ENCODE assay signal across 8 cellular contexts in genomic region chr12:9364224-9365176, GRCh38.
A peak's percentile ranks its signal among the peaks of the same experiment; 100 is the strongest.
DNase-seq lines count a peak whose midpoint lies in the region; ATAC-seq and TF ChIP-seq lines count a peak whose summit lies in the region.

No MANE protein-coding gene starts in this region.

- H3K27me3 ChIP-seq in GM23248 (replicated peaks; ENCODE audit: insufficient read depth): peaks cover 11% of the 10 kb centered on the region

- ATAC-seq in memory B cell (ENCODE audit: low read depth): peak; percentile 90

- H3F3A ChIP-seq in GM23248 (ENCODE audit: insufficient read depth): peaks cover 4% of the 10 kb centered on the region; the same call in 1 of the 2 replicates

- H3K79me2 ChIP-seq in GM23248 (ENCODE audit: insufficient read depth): no peaks in the 10 kb centered on the region

- TF ChIP-seq CTCF in GM13976 (IDR thresholded peaks at IDR 0.05; ENCODE audit: borderline replicate concordance, control extremely low read depth, extremely low read depth, insufficient read depth, missing control alignments): no peak

- H3K4me2 ChIP-seq in GM23248 (ENCODE audit: unreplicated experiment): peak overlapping the region; percentile 83

- WGBS in GM23248 (ENCODE audit: low coverage in 1 of 2, low lambda C conversion rate in 2 of 2, missing lambda C conversion rate in 2 of 2), 2 experiments: 12 to 18% methylated on average over 13 of the region's 13 CpGs

- no peaks in the 10 kb centered on the region for H3K9me3 ChIP-seq in GM23248 (ENCODE audit: low read depth)

- H3K4me3 ChIP-seq in GM23248: peak overlapping the region; percentile 61

- no peaks in the 10 kb centered on the region for H3K27me3 Mint-ChIP-seq in activated naive CD8-positive, alpha-beta T cell
- H3K27me3 Mint-ChIP-seq in memory B cell: peaks cover 2% of the 10 kb centered on the region

- peaks cover 19% of the 10 kb centered on the region for H3K4me1 Mint-ChIP-seq in activated naive CD8-positive, alpha-beta T cell (ENCODE audit: low read depth)
- H3K4me1 Mint-ChIP-seq in memory B cell: peaks cover 42% of the 10 kb centered on the region

- H3K36me3 ChIP-seq in GM23248 (ENCODE audit: low read depth): no peaks in the 10 kb centered on the region

- H3K9me3 Mint-ChIP-seq in activated naive CD8-positive, alpha-beta T cell (ENCODE audit: low read depth): no peaks in the 10 kb centered on the region
- no peaks in the 10 kb centered on the region for H3K9me3 Mint-ChIP-seq in memory B cell

- H3K36me3 Mint-ChIP-seq in activated naive CD8-positive, alpha-beta T cell: no peaks in the 10 kb centered on the region
- H3K36me3 Mint-ChIP-seq in memory B cell: no peaks in the 10 kb centered on the region

- H3K9ac ChIP-seq in GM23248: peak overlapping the region; percentile 17; the same call in 1 of the 2 replicates

- H3K4me1 ChIP-seq in GM23248 (ENCODE audit: insufficient read depth): no peaks in the 10 kb centered on the region

- peak; percentile 41 for DNase-seq in GM13976 (ENCODE audit: low spot score)
- DNase-seq in GM23248: peak; percentile 84
- peak; percentile 92 for DNase-seq in LHCN-M2 (ENCODE audit: low read depth)
- DNase-seq in memory B cell (ENCODE audit: low spot score in 2 of 2): peak; percentile 37 to 46
- no peak for DNase-seq in NCI-H345 (lab: John Stamatoyannopoulos, UW)
- DNase-seq in putamen (ENCODE audit: low spot score): no peak
- DNase-seq in NCI-H1694 treated with DMSO at 0.1 percent for 48 hours (lab: John Stamatoyannopoulos, UW): no peak

- peak overlapping the region; percentile 58 for H3K4me3 Mint-ChIP-seq in activated naive CD8-positive, alpha-beta T cell
- peak overlapping the region; percentile 83 for H3K4me3 Mint-ChIP-seq in memory B cell

- peak overlapping the region; percentile 55 for H3K27ac Mint-ChIP-seq in activated naive CD8-positive, alpha-beta T cell
- H3K27ac Mint-ChIP-seq in memory B cell: peak overlapping the region; percentile 90

- in situ Hi-C loops in GM13976 (cut with MboI; ENCODE audit: low sequenced_read_pairs, unreplicated experiment) (no loop called here), GM23248 (cut with MboI) (no loop called here)

- H2AFZ ChIP-seq in GM23248: peak overlapping the region; percentile 72

- H3K9me2 ChIP-seq in GM23248 (ENCODE audit: insufficient read depth): no peaks in the 10 kb centered on the region

- peak overlapping the region; percentile 6; the same call in 1 of the 2 replicates for H3K27ac ChIP-seq in GM23248

- H4K20me1 ChIP-seq in GM23248 (ENCODE audit: insufficient read depth): no peaks in the 10 kb centered on the region

Comparison
In these comparisons a context has a peak if more than half of its experiments do, and no peak if none do; other contexts are left out.
1. DNase-seq: peak in GM13976 (single experiment), GM23248 (single experiment), LHCN-M2 (single experiment) and memory B cell (2 of 2); none in NCI-H345 (single experiment), putamen (single experiment) and NCI-H1694 treated with DMSO at 0.1 percent for 48 hours (single experiment).